In genomic region chrX:55008571-55009358, GRCh38 we compare ENCODE assay signal across 10 cellular contexts. TPM values are rescaled to one million over a fixed set of nuclear protein-coding genes. Genes with fewer than 3 reads are reported as not detected.
DNase-seq lines count a peak whose midpoint lies in the region; ATAC-seq and TF ChIP-seq lines count a peak whose summit lies in the region.
"Had no signal": no experiment of that assay in that cellular context is flagged by ENCODE, and none has a peak within 500 bp of the region (broad histone marks: within the 10 kb centered on the region; RNA-seq: fewer than 3 reads in every experiment).

No MANE protein-coding gene starts in this region.

- intact Hi-C loops in activated naive CD4-positive, alpha-beta T cell treated with anti-CD3 and anti-CD28 coated beads for 36 hours (cut with micrococcal nuclease) = no loop called here
- intact Hi-C loops in uterus (cut with DNase I; ENCODE audit: low total_unique reads) = no loop called here
- intact Hi-C loops in testis (cut with DNase I; ENCODE audit: low total_unique reads) = no loop called here

- no peak overlapping the region for H3K27ac Mint-ChIP-seq in activated naive CD4-positive, alpha-beta T cell treated with anti-CD3 and anti-CD28 coated beads for 36 hours
- H3K27ac Mint-ChIP-seq in activated naive CD4-positive, alpha-beta T cell treated with anti-CD3 and anti-CD28 coated beads, Interleukin-2, amount 10 ng/mL, durations not matched to agents 7 days and 5 days = no peak overlapping the region
- H3K27ac Mint-ChIP-seq: activated T-helper 17 cell treated with anti-CD3 and anti-CD28 coated beads, Interleukin-2, amount 50 U/mL, for 72 hours had no signal

- TF ChIP-seq CTCF in cardiac muscle cell (IDR thresholded peaks at IDR 0.05; ENCODE audit: low read depth, low read length) (no peak), uterus (IDR thresholded peaks at IDR 0.05) (no peak), testis (IDR thresholded peaks at IDR 0.05) (no peak)

- H3K27ac ChIP-seq in cardiac muscle cell (peak overlapping the region; percentile 84), thymus (ENCODE audit: low read depth) (peak overlapping the region; percentile 52), uterus (no peak overlapping the region), testis (no peak overlapping the region)

- H3K4me1 Mint-ChIP-seq in activated naive CD4-positive, alpha-beta T cell treated with anti-CD3 and anti-CD28 coated beads for 36 hours (ENCODE audit: low read depth) = peaks cover 24% of the 10 kb centered on the region
- peaks cover 13% of the 10 kb centered on the region for H3K4me1 Mint-ChIP-seq in activated naive CD4-positive, alpha-beta T cell treated with anti-CD3 and anti-CD28 coated beads, Interleukin-2, amount 10 ng/mL, durations not matched to agents 7 days and 5 days
- H3K4me1 Mint-ChIP-seq: activated T-helper 17 cell treated with anti-CD3 and anti-CD28 coated beads, Interleukin-2, amount 50 U/mL, for 72 hours had no signal

- H3K27me3 ChIP-seq in cardiac muscle cell (no peaks in the 10 kb centered on the region), thymus (ENCODE audit: control insufficient read depth, insufficient read depth) (no peaks in the 10 kb centered on the region), uterus (no peaks in the 10 kb centered on the region), testis (no peaks in the 10 kb centered on the region)

- no peaks in the 10 kb centered on the region for H3K27me3 Mint-ChIP-seq in activated naive CD4-positive, alpha-beta T cell treated with anti-CD3 and anti-CD28 coated beads for 36 hours (ENCODE audit: low read depth)
- H3K27me3 Mint-ChIP-seq in activated naive CD4-positive, alpha-beta T cell treated with anti-CD3 and anti-CD28 coated beads, Interleukin-2, amount 10 ng/mL, durations not matched to agents 7 days and 5 days = no peaks in the 10 kb centered on the region
- H3K27me3 Mint-ChIP-seq: activated T-helper 17 cell treated with anti-CD3 and anti-CD28 coated beads, Interleukin-2, amount 50 U/mL, for 72 hours had no signal

- WGBS in thymus = 26% methylated on average over 9 of the region's 9 CpGs
- WGBS in testis, 2 donors = 64 to 73% methylated on average over 6 to 9 of the region's 9 CpGs

- H3K4me1 ChIP-seq in cardiac muscle cell (ENCODE audit: low read depth) (peaks cover 6% of the 10 kb centered on the region), thymus (ENCODE audit: control insufficient read depth, insufficient read depth, low read length) (peaks cover 5% of the 10 kb centered on the region), uterus (no peaks in the 10 kb centered on the region), testis (no peaks in the 10 kb centered on the region)

- H3K4me3 Mint-ChIP-seq in activated naive CD4-positive, alpha-beta T cell treated with anti-CD3 and anti-CD28 coated beads for 36 hours = no peak overlapping the region
- H3K4me3 Mint-ChIP-seq in activated naive CD4-positive, alpha-beta T cell treated with anti-CD3 and anti-CD28 coated beads, Interleukin-2, amount 10 ng/mL, durations not matched to agents 7 days and 5 days = no peak overlapping the region
- H3K4me3 Mint-ChIP-seq: activated T-helper 17 cell treated with anti-CD3 and anti-CD28 coated beads, Interleukin-2, amount 50 U/mL, for 72 hours had no signal

- H3K36me3 ChIP-seq in cardiac muscle cell (no peaks in the 10 kb centered on the region), thymus (ENCODE audit: control insufficient read depth, insufficient read depth) (peaks cover 23% of the 10 kb centered on the region), uterus (no peaks in the 10 kb centered on the region), testis (ENCODE audit: low read depth, missing control alignments) (no peaks in the 10 kb centered on the region)

- H3K9me3 ChIP-seq in cardiac muscle cell (ENCODE audit: low read depth) (no peaks in the 10 kb centered on the region), thymus (ENCODE audit: control insufficient read depth) (no peaks in the 10 kb centered on the region), uterus (no peaks in the 10 kb centered on the region), testis (no peaks in the 10 kb centered on the region)

- DNase-seq in activated naive CD4-positive, alpha-beta T cell treated with anti-CD3 and anti-CD28 coated beads for 36 hours = peak; percentile 45
- no peak for DNase-seq in activated naive CD4-positive, alpha-beta T cell treated with anti-CD3 and anti-CD28 coated beads, Interleukin-2, amount 10 ng/mL, durations not matched to agents 7 days and 5 days
- DNase-seq in SKM-1 treated with dmso at 0.1 percent for 144 hours (lab: John Stamatoyannopoulos, UW; ENCODE audit: unreplicated experiment) (peak; percentile 69), cardiac muscle cell (ENCODE audit: low read depth in 1 of 2, low spot score in 1 of 2) (peak; percentile 17), uterus (no peak), testis (no peak)
- DNase-seq: NCI-H524 treated with DMSO at 0.1 percent for 48 hours had no signal

- no peak overlapping the region for H3K4me3 ChIP-seq in cardiac muscle cell
- no peak overlapping the region for H3K4me3 ChIP-seq in thymus (ENCODE audit: low read length)
- no peak overlapping the region for H3K4me3 ChIP-seq in uterus
- no peak overlapping the region for H3K4me3 ChIP-seq in testis

- CTCF ChIA-PET in activated naive CD4-positive, alpha-beta T cell treated with anti-CD3 and anti-CD28 coated beads for 36 hours (lab: Charles Lee) = interaction anchor here (0.6 to 1.0 kb wide), 2 partner anchors 117 to 170 kb away, joined by 3 to 4 read pairs; no protein-coding TSS in a partner anchor
- CTCF ChIA-PET in activated naive CD4-positive, alpha-beta T cell treated with anti-CD3 and anti-CD28 coated beads, Interleukin-2, amount 10 ng/mL, durations not matched to agents 7 days and 5 days (lab: Charles Lee) = no interaction called here

- TF ChIP-seq POLR2A in uterus (IDR thresholded peaks at IDR 0.05) (no peak), testis (IDR thresholded peaks at IDR 0.05) (no peak)

- H3K36me3 Mint-ChIP-seq in activated naive CD4-positive, alpha-beta T cell treated with anti-CD3 and anti-CD28 coated beads for 36 hours (ENCODE audit: low read depth) = peaks cover 25% of the 10 kb centered on the region
- H3K36me3 Mint-ChIP-seq in activated naive CD4-positive, alpha-beta T cell treated with anti-CD3 and anti-CD28 coated beads, Interleukin-2, amount 10 ng/mL, durations not matched to agents 7 days and 5 days = peaks cover 26% of the 10 kb centered on the region

- H3K9me3 Mint-ChIP-seq in activated naive CD4-positive, alpha-beta T cell treated with anti-CD3 and anti-CD28 coated beads for 36 hours = no peaks in the 10 kb centered on the region
- no peaks in the 10 kb centered on the region for H3K9me3 Mint-ChIP-seq in activated naive CD4-positive, alpha-beta T cell treated with anti-CD3 and anti-CD28 coated beads, Interleukin-2, amount 10 ng/mL, durations not matched to agents 7 days and 5 days
- H3K9me3 Mint-ChIP-seq: activated T-helper 17 cell treated with anti-CD3 and anti-CD28 coated beads, Interleukin-2, amount 50 U/mL, for 72 hours had no signal

- no peak for ATAC-seq in GM18498 (IDR thresholded peaks at IDR 0.05; ENCODE audit: unreplicated experiment)
- ATAC-seq: activated T-helper 17 cell treated with anti-CD3 and anti-CD28 coated beads, Interleukin-2, amount 50 U/mL, for 72 hours had no signal

RNA-seq across cellular contexts. Expression of gene APEX2, which starts 8.6 kb away (rescaled TPM):
- total RNA-seq in activated naive CD4-positive, alpha-beta T cell treated with anti-CD3 and anti-CD28 coated beads for 36 hours = 10 to 100 TPM; 34.7 to 36.3 TPM
- 10.4 and 10.8 TPM in 2 replicates for total RNA-seq in cardiac muscle cell
- polyA plus RNA-seq in cardiac muscle cell = 15.0 and 17.3 TPM in 2 replicates
- 9.0 TPM for polyA plus RNA-seq in thymus
- 1 to 10 TPM; 1.0 to 9.5 (median 5.1) TPM for total RNA-seq in uterus
- total RNA-seq in testis = 10 to 100 TPM; 13.1 to 16.6 TPM
- 10.4 TPM for polyA plus RNA-seq in testis (ENCODE audit: insufficient read depth, low read depth, low replicate concordance)

RNA-seq across cellular contexts. Expression of gene PFKFB1, which starts 14.8 kb away (rescaled TPM):
- under 1 TPM; 0.45 to 0.81 TPM for total RNA-seq in activated naive CD4-positive, alpha-beta T cell treated with anti-CD3 and anti-CD28 coated beads for 36 hours
- 0.33 and 0.99 TPM in 2 replicates for total RNA-seq in cardiac muscle cell
- 0.15 and 0.51 TPM in 2 replicates for polyA plus RNA-seq in cardiac muscle cell
- polyA plus RNA-seq in thymus = 0.41 TPM
- not detected for total RNA-seq in uterus
- 1 to 10 TPM; 1.4 to 1.5 TPM for total RNA-seq in testis
- 1.0 TPM for polyA plus RNA-seq in testis (ENCODE audit: insufficient read depth, low read depth, low replicate concordance)

RNA-seq across cellular contexts. Expression of gene ALAS2, which starts 22.0 kb away (rescaled TPM):
- not detected for total RNA-seq in activated naive CD4-positive, alpha-beta T cell treated with anti-CD3 and anti-CD28 coated beads for 36 hours
- total RNA-seq in cardiac muscle cell = 4.3 and 6.8 TPM in 2 replicates
- 1.6 and 5.1 TPM in 2 replicates for polyA plus RNA-seq in cardiac muscle cell
- 0.41 TPM for polyA plus RNA-seq in thymus
- total RNA-seq in uterus = 10 to 100 TPM in 2 of 4 donors, 1 to 10 TPM in 1, not detected in 1; 2.1 to 23.0 (median 15.6) TPM
- under 1 TPM; 0.16 to 0.19 TPM for total RNA-seq in testis
- 0.62 TPM for polyA plus RNA-seq in testis (ENCODE audit: insufficient read depth, low read depth, low replicate concordance)
- total RNA-seq: activated T-helper 17 cell treated with anti-CD3 and anti-CD28 coated beads, Interleukin-2, amount 50 U/mL, for 72 hours had no signal

Comparison
In these comparisons a context has a peak if more than half of its experiments do, and no peak if none do; other contexts are left out.
1. DNase-seq: peak in activated naive CD4-positive, alpha-beta T cell treated with anti-CD3 and anti-CD28 coated beads for 36 hours (single experiment), SKM-1 treated with dmso at 0.1 percent for 144 hours (single experiment) and cardiac muscle cell (2 of 2); none in activated naive CD4-positive, alpha-beta T cell treated with anti-CD3 and anti-CD28 coated beads, Interleukin-2, amount 10 ng/mL, durations not matched to agents 7 days and 5 days (single experiment), uterus (0 of 2) and testis (single experiment).
2. H3K27ac ChIP-seq: peak in cardiac muscle cell (single experiment) and thymus (single experiment); none in uterus (0 of 2) and testis (0 of 2).